Comparison of ENCODE assay signal across 34 cellular contexts in genomic region chr4:147250062-147250461, GRCh38.
"Had no signal": no experiment of that assay in that cellular context is flagged by ENCODE, and none has a peak within 500 bp of the region (broad histone marks: within the 10 kb centered on the region; RNA-seq: fewer than 3 reads in every experiment).

No MANE protein-coding gene starts in this region.

- H3K4me2 ChIP-seq: KMS-11 had no signal

- H3K36me3 ChIP-seq: MG63 had no signal

- H3K4me3 ChIP-seq: MG63 had no signal

- H3K9me3 ChIP-seq: MG63 had no signal

- H3K9ac ChIP-seq: KMS-11 had no signal

- H3K27me3 ChIP-seq: MG63 had no signal

- DNase-seq: Karpas-422, Kasumi-1, MG63, MM.1S, MV-4-11, NCI-H1048, NCI-H1092, NCI-H1092 treated with DMSO at 0.1 percent for 48 hours, NCI-H1105, NCI-H1105 treated with DMSO at 0.1 percent for 48 hours, NCI-H1417, NCI-H1417 treated with DMSO at 0.1 percent for 48 hours, NCI-H1436, NCI-H1436 treated with DMSO at 0.1 percent for 48 hours, NCI-H146, NCI-H1694, NCI-H1694 treated with DMSO at 0.1 percent for 48 hours, NCI-H187, NCI-H187 treated with DMSO at 0.1 percent for 48 hours, NCI-H1930, NCI-H2029, NCI-H2029 treated with DMSO at 0.1 percent for 48 hours, NCI-H2081, NCI-H2081 treated with DMSO at 0.1 percent for 48 hours, NCI-H2107, NCI-H2171, NCI-H2171 treated with DMSO at 0.1 percent for 48 hours, NCI-H2227 treated with DMSO at 0.1 percent for 48 hours, NCI-H226, NCI-H345, NCI-H446, NCI-H446 treated with DMSO at 0.1 percent for 48 hours, NCI-H510A had no signal

- H3K27ac ChIP-seq: KMS-11 had no signal
